Comparison of ENCODE assay signal across 17 cellular contexts in the genomic region with DNA sequence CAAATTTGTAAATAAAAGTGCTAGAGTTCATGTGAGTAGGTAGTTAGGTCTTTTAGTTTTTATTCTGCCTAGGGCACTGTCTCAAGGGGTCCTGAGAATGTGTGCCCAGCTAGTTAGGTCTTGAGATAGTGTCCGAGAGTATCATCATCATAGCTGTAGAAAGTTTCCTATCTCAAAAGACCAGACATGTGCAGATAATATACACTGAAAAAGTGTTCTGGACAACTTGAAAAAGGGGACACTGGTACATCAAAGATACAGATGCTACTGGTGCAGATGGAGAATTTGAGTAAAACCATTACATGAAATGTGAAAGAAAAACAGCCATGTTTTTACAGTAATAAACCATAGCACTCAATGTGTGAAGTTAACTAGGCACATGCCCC. TPM values are rescaled to one million over a fixed set of nuclear protein-coding genes. Genes with fewer than 3 reads are reported as not detected.
DNase-seq lines count a peak whose midpoint lies in the region; ATAC-seq and TF ChIP-seq lines count a peak whose summit lies in the region.
"Had no signal": no experiment of that assay in that cellular context is flagged by ENCODE, and none has a peak within 500 bp of the region (broad histone marks: within the 10 kb centered on the region; RNA-seq: fewer than 3 reads in every experiment).

No MANE protein-coding gene starts in this region.

- TF ChIP-seq CTCF in SK-N-SH (IDR thresholded peaks at IDR 0.05) (no peak), VCaP (conservative IDR thresholded peaks at IDR 0.05) (no peak), PC-3 (conservative IDR thresholded peaks at IDR 0.05; ENCODE audit: low read depth, low read length) (no peak)

- no peaks in the 10 kb centered on the region for H3K27me3 ChIP-seq in SK-N-SH (ENCODE audit: insufficient read depth)
- H3K27me3 ChIP-seq in PC-3 (ENCODE audit: low read length) = no peaks in the 10 kb centered on the region
- H3K27me3 ChIP-seq: ascending aorta had no signal

- H3K9me2 ChIP-seq in SK-N-SH (no peaks in the 10 kb centered on the region), PC-3 (replicated peaks; ENCODE audit: low read length) (no peaks in the 10 kb centered on the region)

- H3F3A ChIP-seq in SK-N-SH (replicated peaks; ENCODE audit: insufficient read depth) = peaks cover 13% of the 10 kb centered on the region
- no peaks in the 10 kb centered on the region for H3F3A ChIP-seq in PC-3 (ENCODE audit: low read length, unreplicated experiment)

- no TSS peak for BruUV-seq in PC-3 (replicated peaks; lab: Mats Ljungman, UMichigan)

- H4K20me1 ChIP-seq in SK-N-SH (ENCODE audit: insufficient read depth) = no peaks in the 10 kb centered on the region
- H4K20me1 ChIP-seq in PC-3 (ENCODE audit: low read length) = no peaks in the 10 kb centered on the region

- H3K4me2 ChIP-seq in SK-N-SH (no peak overlapping the region), PC-3 (ENCODE audit: low read length) (no peak overlapping the region)

- H3K4me1 ChIP-seq in SK-N-SH (ENCODE audit: control insufficient read depth in 1 of 2, insufficient read depth in 2 of 2, low read depth in 1 of 2, low read length in 1 of 2) (peaks cover 0 to 3% of the 10 kb centered on the region in 2 experiments; a peak in 2 of 4 replicates), PC-3 (ENCODE audit: insufficient read depth, low read length) (peaks cover 13% of the 10 kb centered on the region; the same call in 1 of the 2 replicates)

- no peak overlapping the region for H3K27ac ChIP-seq in SK-N-SH (ENCODE audit: low read depth in 2 of 2, low read length in 1 of 2)
- H3K27ac ChIP-seq in VCaP = peak overlapping the region; percentile 25
- H3K27ac ChIP-seq in PC-3 (ENCODE audit: low read length) = no peak overlapping the region
- H3K27ac ChIP-seq: ascending aorta, lower lobe of right lung had no signal

- ATAC-seq in SK-N-SH treated with all-trans-retinoic acid at 6 μM for 48 hours (no peak), HG03060 (IDR thresholded peaks at IDR 0.05; ENCODE audit: low read depth, unreplicated experiment) (peak; percentile 6), PC-3 (no peak), left lobe of liver (no peak)
- ATAC-seq: lower lobe of right lung; stimulated activated naive CD8-positive, alpha-beta T cell treated with anti-CD3 and anti-CD28 coated beads, Interleukin-15, Interleukin-2, amounts not matched to agents 100 U/mL and 50 U/mL, for 24 hours; WTC11 had no signal

- CTCF ChIA-PET in SK-N-SH (lab: Yijun Ruan, JAX) (interaction anchor here (0.9 kb wide), 1 partner anchor 12 kb away, joined by 3 read pairs; no protein-coding TSS in a partner anchor), PC-3 (lab: Charles Lee) (no interaction called here)

- H3K9me3 ChIP-seq in SK-N-SH (no peaks in the 10 kb centered on the region), PC-3 (ENCODE audit: low read length) (no peaks in the 10 kb centered on the region)
- H3K9me3 ChIP-seq: ascending aorta, lower lobe of right lung had no signal

- H3K9ac ChIP-seq in SK-N-SH (no peak overlapping the region), PC-3 (ENCODE audit: low read length) (no peak overlapping the region)

- POLR2A ChIA-PET in SK-N-SH (lab: Yijun Ruan, JAX) (no interaction called here), PC-3 (lab: Charles Lee; ENCODE audit: unreplicated experiment) (no interaction called here)

- H3K36me3 ChIP-seq in SK-N-SH (replicated peaks in 1 of 2; ENCODE audit: control insufficient read depth in 1 of 2, insufficient read depth in 2 of 2, low read length in 1 of 2) (peaks cover 0 to 3% of the 10 kb centered on the region in 2 experiments), PC-3 (ENCODE audit: low read depth, low read length) (no peaks in the 10 kb centered on the region)

- no peak for TF ChIP-seq EP300 in SK-N-SH (IDR thresholded peaks at IDR 0.05; ENCODE audit: borderline replicate concordance in 1 of 2, low read depth in 1 of 2, low read length in 1 of 2)

- 90% methylated on average over 1 of the region's 1 CpG for WGBS in SK-N-SH (ENCODE audit: low lambda C conversion rate)

- H3K79me2 ChIP-seq in SK-N-SH (ENCODE audit: insufficient read depth) (no peaks in the 10 kb centered on the region), PC-3 (ENCODE audit: low read length) (peaks cover 17% of the 10 kb centered on the region)

- TF ChIP-seq RAD21 in SK-N-SH (IDR thresholded peaks at IDR 0.05; ENCODE audit: low read length) = no peak

- intact Hi-C loops in PC-3 (cut with micrococcal nuclease) = loop anchor here (5.0 kb wide), 2 partner anchors 56 to 149 kb away; a partner anchor contains a TSS

- H3K4me3 ChIP-seq in SK-N-SH (ENCODE audit: low read depth in 2 of 2, low read length in 1 of 2) (no peak overlapping the region), PC-3 (ENCODE audit: low read length) (no peak overlapping the region)
- H3K4me3 ChIP-seq: ascending aorta, lower lobe of right lung had no signal

- no peak for DNase-seq in SK-N-SH
- DNase-seq in PC-3 = no peak
- DNase-seq in NCI-H2227 (lab: John Stamatoyannopoulos, UW; ENCODE audit: unreplicated experiment) = no peak
- DNase-seq in DMS 273 treated with DMSO at 0.1 percent for 48 hours (lab: John Stamatoyannopoulos, UW) = no peak
- no peak for DNase-seq in left lobe of liver (ENCODE audit: low spot score)
- DNase-seq: 8988T; activated T-cell treated with anti-CD3 and anti-CD28 coated beads, Interleukin-2, amount 50 U/mL, for 48 hours; DND-41; lower lobe of right lung; NCI-H2107; posterior cingulate gyrus; stimulated activated naive CD8-positive, alpha-beta T cell treated with anti-CD3 and anti-CD28 coated beads, Interleukin-15, Interleukin-2, amounts not matched to agents 100 U/mL and 50 U/mL, for 24 hours had no signal

- peak overlapping the region; percentile 30; the same call in 1 of the 2 replicates for H2AFZ ChIP-seq in SK-N-SH (ENCODE audit: low read depth)
- no peak overlapping the region for H2AFZ ChIP-seq in PC-3 (ENCODE audit: low read length)

TF ChIP-seq in SK-N-SH, 30 proteins besides CTCF, POLR2A, EP300 and RAD21 (continues in another document):
- no peak for TF ChIP-seq POLR2AphosphoS5 (IDR thresholded peaks at IDR 0.05; ENCODE audit: low read depth, low read length)
- TF ChIP-seq, protein P1, sequence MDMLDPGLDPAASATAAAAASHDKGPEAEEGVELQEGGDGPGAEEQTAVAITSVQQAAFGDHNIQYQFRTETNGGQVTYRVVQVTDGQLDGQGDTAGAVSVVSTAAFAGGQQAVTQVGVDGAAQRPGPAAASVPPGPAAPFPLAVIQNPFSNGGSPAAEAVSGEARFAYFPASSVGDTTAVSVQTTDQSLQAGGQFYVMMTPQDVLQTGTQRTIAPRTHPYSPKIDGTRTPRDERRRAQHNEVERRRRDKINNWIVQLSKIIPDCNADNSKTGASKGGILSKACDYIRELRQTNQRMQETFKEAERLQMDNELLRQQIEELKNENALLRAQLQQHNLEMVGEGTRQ (IDR thresholded peaks at IDR 0.05; ENCODE audit: borderline replicate concordance, low read depth, low read length) = no peak
- TF ChIP-seq SIN3A (IDR thresholded peaks at IDR 0.05; ENCODE audit: borderline replicate concordance, low read depth, low read length) = no peak
- no peak for TF ChIP-seq SMC3 (IDR thresholded peaks at IDR 0.05; ENCODE audit: low read depth, low read length)

TF ChIP-seq in SK-N-SH treated with all-trans-retinoic acid at 6 μM for 48 hours, 23 proteins besides CTCF, POLR2A, EP300 and RAD21 (continues in another document):
- TF ChIP-seq ZNF70 (CRISPR knock-in tag; IDR thresholded peaks at IDR 0.05) (no peak), TOX (CRISPR knock-in tag; IDR thresholded peaks at IDR 0.05; ENCODE audit: borderline replicate concordance) (no peak), ISL1 (CRISPR knock-in tag; IDR thresholded peaks at IDR 0.05) (no peak), OSR1 (CRISPR knock-in tag; IDR thresholded peaks at IDR 0.05) (no peak), CSDC2 (CRISPR knock-in tag; IDR thresholded peaks at IDR 0.05) (no peak), BACH2 (CRISPR knock-in tag; IDR thresholded peaks at IDR 0.05; ENCODE audit: borderline replicate concordance) (no peak), ZNF565 (CRISPR knock-in tag; conservative IDR thresholded peaks at IDR 0.05; ENCODE audit: low read depth) (no peak), ARNTL (CRISPR knock-in tag; IDR thresholded peaks at IDR 0.05; ENCODE audit: borderline replicate concordance, low read depth) (no peak), TCF4 (CRISPR knock-in tag; IDR thresholded peaks at IDR 0.05; ENCODE audit: borderline replicate concordance) (no peak)
- TF ChIP-seq, protein P2, sequence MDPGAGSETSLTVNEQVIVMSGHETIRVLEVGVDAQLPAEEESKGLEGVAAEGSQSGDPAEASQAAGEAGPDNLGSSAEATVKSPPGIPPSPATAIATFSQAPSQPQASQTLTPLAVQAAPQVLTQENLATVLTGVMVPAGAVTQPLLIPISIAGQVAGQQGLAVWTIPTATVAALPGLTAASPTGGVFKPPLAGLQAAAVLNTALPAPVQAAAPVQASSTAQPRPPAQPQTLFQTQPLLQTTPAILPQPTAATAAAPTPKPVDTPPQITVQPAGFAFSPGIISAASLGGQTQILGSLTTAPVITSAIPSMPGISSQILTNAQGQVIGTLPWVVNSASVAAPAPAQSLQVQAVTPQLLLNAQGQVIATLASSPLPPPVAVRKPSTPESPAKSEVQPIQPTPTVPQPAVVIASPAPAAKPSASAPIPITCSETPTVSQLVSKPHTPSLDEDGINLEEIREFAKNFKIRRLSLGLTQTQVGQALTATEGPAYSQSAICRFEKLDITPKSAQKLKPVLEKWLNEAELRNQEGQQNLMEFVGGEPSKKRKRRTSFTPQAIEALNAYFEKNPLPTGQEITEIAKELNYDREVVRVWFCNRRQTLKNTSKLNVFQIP (CRISPR knock-in tag; IDR thresholded peaks at IDR 0.05; ENCODE audit: borderline replicate concordance, low read depth) = no peak

RNA-seq across cellular contexts. Expression of a gene that starts 1.8 kb away (rescaled TPM):
- 4.8 and 7.5 TPM in 2 replicates for polyA plus RNA-seq in SK-N-SH (2012; rRNA removed)
- 4.6 and 5.1 TPM in 2 replicates for polyA plus RNA-seq in SK-N-SH (2012; cell fraction: cytosol; rRNA removed)
- 11.8 and 18.3 TPM in 2 replicates for polyA plus RNA-seq in SK-N-SH (2012; cell fraction: nucleus; rRNA removed)
- total RNA-seq in PC-3 (2014; rRNA removed) = 6.5 and 6.8 TPM in 2 replicates
- 4.1 TPM for total RNA-seq in left lobe of liver
